Comparison of ENCODE assay signal across 8 cellular contexts in the genomic region with DNA sequence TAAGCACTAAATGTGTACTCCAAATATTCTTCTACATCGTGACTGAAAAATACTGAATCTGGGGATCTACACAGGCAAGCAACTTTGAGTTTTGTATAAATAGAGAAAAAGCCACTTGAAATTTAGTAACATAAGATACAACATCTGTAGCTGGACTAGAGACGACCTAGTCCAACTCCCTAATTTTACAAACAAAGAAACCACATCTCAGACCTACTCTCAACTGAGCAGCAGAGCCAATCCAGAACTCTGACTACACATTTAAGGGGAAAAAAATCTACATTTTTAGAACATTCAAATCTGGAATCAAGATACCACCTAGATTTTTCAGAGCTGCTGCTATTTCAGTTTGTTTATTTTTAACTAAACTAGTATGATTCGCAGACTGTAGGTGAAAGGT.
DNase-seq lines count a peak whose midpoint lies in the region; ATAC-seq and TF ChIP-seq lines count a peak whose summit lies in the region.

No MANE protein-coding gene starts in this region.

- WGBS in SK-N-SH (ENCODE audit: low lambda C conversion rate): 85% methylated on average over 3 of the region's 3 CpGs

- no peak for TF ChIP-seq POLR2A in erythroblast (IDR thresholded peaks at IDR 0.05; ENCODE audit: low read length)

- peaks cover 21 to 29% of the 10 kb centered on the region in 2 donors for H3K4me1 Mint-ChIP-seq in natural killer cell

- H3K27me3 ChIP-seq in SK-N-SH (ENCODE audit: insufficient read depth): no peaks in the 10 kb centered on the region

- no peak for TF ChIP-seq EP300 in SK-N-SH (IDR thresholded peaks at IDR 0.05; ENCODE audit: borderline replicate concordance in 1 of 2, low read depth in 1 of 2, low read length in 1 of 2)

- H3K27me3 Mint-ChIP-seq in natural killer cell (ENCODE audit: low read depth in 2 of 2): no peaks in the 10 kb centered on the region

- no peaks in the 10 kb centered on the region for H3K79me2 ChIP-seq in SK-N-SH (ENCODE audit: insufficient read depth)

- H3K27ac ChIP-seq in SK-N-SH (ENCODE audit: low read depth in 2 of 2, low read length in 1 of 2): peak overlapping the region; percentile 35 to 64; a peak in 3 of 4 replicates

- peak; percentile 6 for ATAC-seq in GM18502 (IDR thresholded peaks at IDR 0.05; ENCODE audit: poor library complexity, unreplicated experiment)
- peak; percentile 13 for ATAC-seq in HG02610 (IDR thresholded peaks at IDR 0.05; ENCODE audit: unreplicated experiment)
- ATAC-seq in natural killer cell: no peak

- no peaks in the 10 kb centered on the region for H3K9me2 ChIP-seq in SK-N-SH

- no peaks in the 10 kb centered on the region for H3K9me3 Mint-ChIP-seq in natural killer cell

- H3K4me2 ChIP-seq in SK-N-SH: no peak overlapping the region

- no peaks in the 10 kb centered on the region for H4K20me1 ChIP-seq in SK-N-SH (ENCODE audit: insufficient read depth)

- peaks cover 31 to 42% of the 10 kb centered on the region in 2 experiments; a peak in 3 of 4 replicates for H3K4me1 ChIP-seq in SK-N-SH (ENCODE audit: control insufficient read depth in 1 of 2, insufficient read depth in 2 of 2, low read depth in 1 of 2, low read length in 1 of 2)

- peak overlapping the region; percentile 80 for H3K4me3 Mint-ChIP-seq in natural killer cell

- DNase-seq in SK-N-SH (no peak), natural killer cell (no peak), EL (no peak), erythroblast (lab: John Stamatoyannopoulos, UW) (no peak), anterior cingulate cortex (lab: John Stamatoyannopoulos, UW) (no peak), Kasumi-1 (lab: John Stamatoyannopoulos, UW) (no peak)

- peak overlapping the region in 1 of 2 donors; percentile 58 for H3K27ac Mint-ChIP-seq in natural killer cell

- H3K4me3 ChIP-seq in SK-N-SH (ENCODE audit: low read depth in 2 of 2, low read length in 1 of 2): no peak overlapping the region

- POLR2A ChIA-PET in SK-N-SH (lab: Yijun Ruan, JAX): no interaction called here

- H3K36me3 Mint-ChIP-seq in natural killer cell: no peaks in the 10 kb centered on the region

- H3K9ac ChIP-seq in SK-N-SH: no peak overlapping the region

- TF ChIP-seq CTCF in SK-N-SH (IDR thresholded peaks at IDR 0.05): no peak
- TF ChIP-seq CTCF in natural killer cell (IDR thresholded peaks at IDR 0.05): no peak

- no peaks in the 10 kb centered on the region for H3K9me3 ChIP-seq in SK-N-SH

- no peaks in the 10 kb centered on the region for H3K36me3 ChIP-seq in SK-N-SH (replicated peaks in 1 of 2; ENCODE audit: control insufficient read depth in 1 of 2, insufficient read depth in 2 of 2, low read length in 1 of 2)

- H3F3A ChIP-seq in SK-N-SH (replicated peaks; ENCODE audit: insufficient read depth): peaks cover 4% of the 10 kb centered on the region

- CTCF ChIA-PET in SK-N-SH (lab: Yijun Ruan, JAX): interaction anchor here (1.0 to 3.1 kb wide), 10 partner anchors 10 to 150 kb away, joined by 3 to 15 read pairs (median 8); partner anchors contain the start of gene ARID5B

- TF ChIP-seq RAD21 in SK-N-SH (IDR thresholded peaks at IDR 0.05; ENCODE audit: low read length): no peak

- intact Hi-C loops in natural killer cell (cut with micrococcal nuclease): no loop called here

- peak overlapping the region; percentile 77; the same call in 1 of the 2 replicates for H2AFZ ChIP-seq in SK-N-SH (ENCODE audit: low read depth)

TF ChIP-seq in SK-N-SH, 30 proteins besides CTCF, POLR2A, EP300 and RAD21:
- TF ChIP-seq, protein P1, sequence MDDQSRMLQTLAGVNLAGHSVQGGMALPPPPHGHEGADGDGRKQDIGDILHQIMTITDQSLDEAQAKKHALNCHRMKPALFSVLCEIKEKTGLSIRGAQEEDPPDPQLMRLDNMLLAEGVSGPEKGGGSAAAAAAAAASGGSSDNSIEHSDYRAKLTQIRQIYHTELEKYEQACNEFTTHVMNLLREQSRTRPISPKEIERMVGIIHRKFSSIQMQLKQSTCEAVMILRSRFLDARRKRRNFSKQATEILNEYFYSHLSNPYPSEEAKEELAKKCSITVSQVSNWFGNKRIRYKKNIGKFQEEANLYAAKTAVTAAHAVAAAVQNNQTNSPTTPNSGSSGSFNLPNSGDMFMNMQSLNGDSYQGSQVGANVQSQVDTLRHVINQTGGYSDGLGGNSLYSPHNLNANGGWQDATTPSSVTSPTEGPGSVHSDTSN (IDR thresholded peaks at IDR 0.05): no peak
- TF ChIP-seq IRF3 (IDR thresholded peaks at IDR 0.05; ENCODE audit: low read depth, low read length) (no peak), NRF1 (IDR thresholded peaks at IDR 0.05; ENCODE audit: low read depth, low read length) (no peak), TEAD4 (IDR thresholded peaks at IDR 0.05; ENCODE audit: borderline replicate concordance, insufficient read depth) (no peak), RXRA (IDR thresholded peaks at IDR 0.05; ENCODE audit: borderline replicate concordance, low read depth) (no peak), TAF1 (IDR thresholded peaks at IDR 0.05; ENCODE audit: borderline replicate concordance, low read depth, low read length) (no peak), RCOR1 (IDR thresholded peaks at IDR 0.05; ENCODE audit: low read length) (no peak), NFIC (IDR thresholded peaks at IDR 0.05; ENCODE audit: borderline replicate concordance) (no peak), EZH2phosphoT487 (IDR thresholded peaks at IDR 0.05; ENCODE audit: borderline replicate concordance, low read depth) (no peak), FOSL2 (IDR thresholded peaks at IDR 0.05; ENCODE audit: borderline replicate concordance, low read depth) (no peak), FOXJ3 (CRISPR knock-in tag; IDR thresholded peaks at IDR 0.05) (no peak), ELF1 (IDR thresholded peaks at IDR 0.05) (no peak), MXI1 (IDR thresholded peaks at IDR 0.05; ENCODE audit: low read depth, low read length) (no peak), SMC3 (IDR thresholded peaks at IDR 0.05; ENCODE audit: low read depth, low read length) (no peak), FOXM1 (IDR thresholded peaks at IDR 0.05; ENCODE audit: low read depth) (no peak), GATA2 (CRISPR knock-in tag; IDR thresholded peaks at IDR 0.05) (no peak)
- TF ChIP-seq, protein P2, sequence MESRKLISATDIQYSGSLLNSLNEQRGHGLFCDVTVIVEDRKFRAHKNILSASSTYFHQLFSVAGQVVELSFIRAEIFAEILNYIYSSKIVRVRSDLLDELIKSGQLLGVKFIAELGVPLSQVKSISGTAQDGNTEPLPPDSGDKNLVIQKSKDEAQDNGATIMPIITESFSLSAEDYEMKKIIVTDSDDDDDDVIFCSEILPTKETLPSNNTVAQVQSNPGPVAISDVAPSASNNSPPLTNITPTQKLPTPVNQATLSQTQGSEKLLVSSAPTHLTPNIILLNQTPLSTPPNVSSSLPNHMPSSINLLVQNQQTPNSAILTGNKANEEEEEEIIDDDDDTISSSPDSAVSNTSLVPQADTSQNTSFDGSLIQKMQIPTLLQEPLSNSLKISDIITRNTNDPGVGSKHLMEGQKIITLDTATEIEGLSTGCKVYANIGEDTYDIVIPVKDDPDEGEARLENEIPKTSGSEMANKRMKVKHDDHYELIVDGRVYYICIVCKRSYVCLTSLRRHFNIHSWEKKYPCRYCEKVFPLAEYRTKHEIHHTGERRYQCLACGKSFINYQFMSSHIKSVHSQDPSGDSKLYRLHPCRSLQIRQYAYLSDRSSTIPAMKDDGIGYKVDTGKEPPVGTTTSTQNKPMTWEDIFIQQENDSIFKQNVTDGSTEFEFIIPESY (IDR thresholded peaks at IDR 0.05; ENCODE audit: borderline replicate concordance, low read depth): no peak
- TF ChIP-seq, protein P3, sequence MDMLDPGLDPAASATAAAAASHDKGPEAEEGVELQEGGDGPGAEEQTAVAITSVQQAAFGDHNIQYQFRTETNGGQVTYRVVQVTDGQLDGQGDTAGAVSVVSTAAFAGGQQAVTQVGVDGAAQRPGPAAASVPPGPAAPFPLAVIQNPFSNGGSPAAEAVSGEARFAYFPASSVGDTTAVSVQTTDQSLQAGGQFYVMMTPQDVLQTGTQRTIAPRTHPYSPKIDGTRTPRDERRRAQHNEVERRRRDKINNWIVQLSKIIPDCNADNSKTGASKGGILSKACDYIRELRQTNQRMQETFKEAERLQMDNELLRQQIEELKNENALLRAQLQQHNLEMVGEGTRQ (IDR thresholded peaks at IDR 0.05; ENCODE audit: borderline replicate concordance, low read depth, low read length): no peak
- TF ChIP-seq, protein P4, sequence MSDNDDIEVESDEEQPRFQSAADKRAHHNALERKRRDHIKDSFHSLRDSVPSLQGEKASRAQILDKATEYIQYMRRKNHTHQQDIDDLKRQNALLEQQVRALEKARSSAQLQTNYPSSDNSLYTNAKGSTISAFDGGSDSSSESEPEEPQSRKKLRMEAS (IDR thresholded peaks at IDR 0.05; ENCODE audit: low read depth): no peak

Comparison
In these comparisons a context has a peak if more than half of its experiments do, and no peak if none do; other contexts are left out.
1. ATAC-seq: peak in GM18502 (single experiment) and HG02610 (single experiment); none in natural killer cell (0 of 3).